In the genomic region with DNA sequence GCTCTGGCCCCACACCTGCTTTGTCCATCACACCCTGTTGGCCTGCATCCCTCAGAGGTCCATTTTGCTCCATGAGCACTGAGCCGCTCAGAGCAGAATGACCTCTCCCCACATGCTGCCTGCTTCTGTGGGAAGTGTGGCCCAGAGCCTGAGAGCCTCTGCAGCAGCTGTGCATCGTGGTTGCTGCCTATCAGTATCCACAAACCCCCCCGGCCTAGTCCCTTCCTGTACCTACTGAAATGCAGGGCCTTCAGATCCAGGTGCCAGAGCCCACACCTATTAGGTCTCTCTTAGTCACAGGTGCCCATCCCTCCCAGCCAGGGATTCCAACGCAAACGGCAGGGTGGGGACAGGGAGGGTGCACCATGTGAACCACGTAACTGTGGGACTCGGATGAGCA, we compare ENCODE assay signal across 23 cellular contexts.
"Had no signal": no experiment of that assay in that cellular context is flagged by ENCODE, and none has a peak within 500 bp of the region (broad histone marks: within the 10 kb centered on the region; RNA-seq: fewer than 3 reads in every experiment).

No MANE protein-coding gene starts in this region.

- H3K9ac ChIP-seq: neural progenitor cell, parathyroid adenoma had no signal

- H3K4me2 ChIP-seq: neural progenitor cell had no signal

- H3K27ac Mint-ChIP-seq: dendritic cell treated with granulocyte-macrophage colony-stimulating factor and Interleukin-4, amounts not matched to agents 40 ng/mL and 50 ng/mL, for 4 days; effector memory CD8-positive, alpha-beta T cell; naive thymus-derived CD8-positive, alpha-beta T cell; neural progenitor cell; stimulated activated effector memory CD8-positive, alpha-beta T cell treated with anti-CD3 and anti-CD28 coated beads, Interleukin-12 subunit alpha, Interleukin-12 subunit beta, amount 100 ng/mL, for 72 hours had no signal

- H2AFZ ChIP-seq: neural progenitor cell, parathyroid adenoma had no signal

- H3K27me3 Mint-ChIP-seq: dendritic cell treated with granulocyte-macrophage colony-stimulating factor and Interleukin-4, amounts not matched to agents 40 ng/mL and 50 ng/mL, for 4 days; effector memory CD8-positive, alpha-beta T cell; naive thymus-derived CD8-positive, alpha-beta T cell had no signal

- H3K27ac ChIP-seq: gastrocnemius medialis, heart right ventricle, neural progenitor cell, parathyroid adenoma, prostate gland, right lobe of liver, thoracic aorta, transverse colon had no signal

- H3K4me1 ChIP-seq: gastrocnemius medialis, neural progenitor cell, parathyroid adenoma, prostate gland, right lobe of liver, transverse colon had no signal

- H3K4me1 Mint-ChIP-seq: neural progenitor cell; stimulated activated effector memory CD8-positive, alpha-beta T cell treated with anti-CD3 and anti-CD28 coated beads, Interleukin-12 subunit alpha, Interleukin-12 subunit beta, amount 100 ng/mL, for 72 hours had no signal

- H3K79me2 ChIP-seq: parathyroid adenoma had no signal

- H3K9me3 Mint-ChIP-seq: dendritic cell treated with granulocyte-macrophage colony-stimulating factor and Interleukin-4, amounts not matched to agents 40 ng/mL and 50 ng/mL, for 4 days; effector memory CD8-positive, alpha-beta T cell; naive thymus-derived CD8-positive, alpha-beta T cell; neural progenitor cell; stimulated activated effector memory CD8-positive, alpha-beta T cell treated with anti-CD3 and anti-CD28 coated beads, Interleukin-12 subunit alpha, Interleukin-12 subunit beta, amount 100 ng/mL, for 72 hours had no signal

- H3K36me3 Mint-ChIP-seq: stimulated activated effector memory CD8-positive, alpha-beta T cell treated with anti-CD3 and anti-CD28 coated beads, Interleukin-12 subunit alpha, Interleukin-12 subunit beta, amount 100 ng/mL, for 72 hours had no signal

- H3K27me3 ChIP-seq: gastrocnemius medialis, heart right ventricle, neural progenitor cell, right lobe of liver, transverse colon had no signal

- ATAC-seq: effector memory CD8-positive, alpha-beta T cell; gastrocnemius medialis; left cardiac atrium; left ventricle myocardium superior; naive thymus-derived CD8-positive, alpha-beta T cell; right lobe of liver; stimulated activated effector memory CD8-positive, alpha-beta T cell treated with anti-CD3 and anti-CD28 coated beads, Interleukin-12 subunit alpha, Interleukin-12 subunit beta, amount 100 ng/mL, for 72 hours; stimulated activated naive CD8-positive, alpha-beta T cell treated with anti-CD3 and anti-CD28 coated beads, Interleukin-15, Interleukin-2, amounts not matched to agents 100 U/mL and 50 U/mL, for 24 hours had no signal

- DNase-seq: cerebellar nuclear complex; effector memory CD8-positive, alpha-beta T cell; gastrocnemius medialis; heart right ventricle; hypothalamus; islet precursor cell; left cardiac atrium; left ventricle myocardium superior; mesendoderm; naive thymus-derived CD8-positive, alpha-beta T cell; occipital lobe; right lobe of liver; stimulated activated CD4-positive, alpha-beta T cell treated with anti-CD3 and anti-CD28 coated beads, Interleukin-4, amount 100 ng/mL, for 1 hour; stimulated activated CD8-positive, alpha-beta memory T cell treated with anti-CD3 and anti-CD28 coated beads, Interleukin-4, amount 100 ng/mL, for 48 hours; stimulated activated naive CD8-positive, alpha-beta T cell treated with anti-CD3 and anti-CD28 coated beads, Interleukin-15, Interleukin-2, amounts not matched to agents 100 U/mL and 50 U/mL, for 24 hours; transverse colon had no signal

- H3K36me3 ChIP-seq: neural progenitor cell, prostate gland, thoracic aorta had no signal

- H3K4me3 Mint-ChIP-seq: dendritic cell treated with granulocyte-macrophage colony-stimulating factor and Interleukin-4, amounts not matched to agents 40 ng/mL and 50 ng/mL, for 4 days; effector memory CD8-positive, alpha-beta T cell; naive thymus-derived CD8-positive, alpha-beta T cell; neural progenitor cell; stimulated activated effector memory CD8-positive, alpha-beta T cell treated with anti-CD3 and anti-CD28 coated beads, Interleukin-12 subunit alpha, Interleukin-12 subunit beta, amount 100 ng/mL, for 72 hours had no signal

- H3K9me3 ChIP-seq: gastrocnemius medialis, heart right ventricle, prostate gland, right lobe of liver, thoracic aorta, transverse colon had no signal

- H3K4me3 ChIP-seq: gastrocnemius medialis, heart right ventricle, lung, neural progenitor cell, prostate gland, right lobe of liver, thoracic aorta, transverse colon had no signal
